Comparison of ENCODE assay signal across 29 cellular contexts in the genomic region with DNA sequence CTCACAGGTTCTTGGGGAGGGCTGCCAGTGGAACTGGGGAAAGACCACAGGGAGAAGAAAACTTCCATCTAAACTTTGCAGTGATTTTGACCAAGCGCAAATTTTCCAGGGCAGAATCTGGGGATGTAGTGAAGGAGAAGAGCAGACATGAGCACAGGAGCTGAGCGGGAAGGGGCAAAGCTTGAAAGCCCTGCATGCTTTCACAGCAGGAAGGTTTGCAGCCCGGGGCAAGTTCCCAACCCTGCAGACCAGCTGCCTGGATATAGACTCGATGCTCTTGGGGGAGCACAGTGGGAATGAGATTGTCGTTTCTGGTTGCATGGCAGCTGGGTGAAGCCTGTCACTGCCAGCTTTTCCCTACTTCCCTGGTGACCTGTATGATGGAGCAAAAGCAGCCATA.
"Had no signal": no experiment of that assay in that cellular context is flagged by ENCODE, and none has a peak within 500 bp of the region (broad histone marks: within the 10 kb centered on the region; RNA-seq: fewer than 3 reads in every experiment).

No MANE protein-coding gene starts in this region.

- H3K9ac ChIP-seq: parathyroid adenoma had no signal

- H3K4me1 Mint-ChIP-seq: memory B cell; mesothelial cell of epicardium; naive B cell; neural crest cell; stimulated activated memory B cell treated with anti-CD40 and anti-IgM and Interleukin-4, amounts not matched to agents 10 μg/mL and 1 μg/mL and 100 μg/mL, for 72 hours had no signal

- H3K36me3 Mint-ChIP-seq: memory B cell; mesothelial cell of epicardium; naive B cell; stimulated activated memory B cell treated with anti-CD40 and anti-IgM and Interleukin-4, amounts not matched to agents 10 μg/mL and 1 μg/mL and 100 μg/mL, for 72 hours had no signal

- H3K4me2 ChIP-seq: hepatocyte had no signal

- H3K9me3 Mint-ChIP-seq: stimulated activated memory B cell treated with anti-CD40 and anti-IgM and Interleukin-4, amounts not matched to agents 10 μg/mL and 1 μg/mL and 100 μg/mL, for 72 hours had no signal

- H2AFZ ChIP-seq: hepatocyte, parathyroid adenoma had no signal

- H3K79me2 ChIP-seq: hepatocyte, parathyroid adenoma had no signal

- H3K4me3 ChIP-seq: dorsolateral prefrontal cortex, esophagus muscularis mucosa, gastroesophageal sphincter, heart left ventricle, hepatocyte, lung, mucosa of descending colon, right lobe of liver, testis, tibial artery, upper lobe of left lung, uterus had no signal

- H3K27me3 Mint-ChIP-seq: memory B cell; naive B cell; natural killer cell treated with Interleukin-12 subunit alpha and Interleukin-12 subunit beta and Interleukin-15 and Interleukin-18, amount 100 ng/mL, for 72 hours; stimulated activated memory B cell treated with anti-CD40 and anti-IgM and Interleukin-4, amounts not matched to agents 10 μg/mL and 1 μg/mL and 100 μg/mL, for 72 hours had no signal

- H3K27ac ChIP-seq: dorsolateral prefrontal cortex, esophagus muscularis mucosa, foreskin keratinocyte, gastroesophageal sphincter, heart left ventricle, hepatocyte, parathyroid adenoma, right lobe of liver, testis, tibial artery, upper lobe of left lung, uterus had no signal

- DNase-seq: dorsolateral prefrontal cortex; effector CD8-positive, alpha-beta T cell; foreskin keratinocyte; heart left ventricle; kidney; mucosa of descending colon; naive B cell; right lobe of liver; small intestine; stimulated activated CD4-positive, alpha-beta T cell treated with anti-CD3 and anti-CD28 coated beads, Interleukin-15, amount 100 ng/mL, for 24 hours; stimulated activated CD4-positive, alpha-beta T cell treated with anti-CD3 and anti-CD28 coated beads, Interleukin-4, amount 100 ng/mL, for 4 hours; stimulated activated naive CD8-positive, alpha-beta T cell treated with anti-CD3 and anti-CD28 coated beads, Interleukin-15, Interleukin-2, amounts not matched to agents 100 U/mL and 50 U/mL, for 24 hours; substantia nigra; testis; tibial artery; upper lobe of left lung; uterus had no signal

- H3K4me3 Mint-ChIP-seq: memory B cell; mesothelial cell of epicardium; naive B cell; natural killer cell treated with Interleukin-12 subunit alpha and Interleukin-12 subunit beta and Interleukin-15 and Interleukin-18, amount 100 ng/mL, for 72 hours; neural crest cell; stimulated activated memory B cell treated with anti-CD40 and anti-IgM and Interleukin-4, amounts not matched to agents 10 μg/mL and 1 μg/mL and 100 μg/mL, for 72 hours had no signal

- H3K9me3 ChIP-seq: right lobe of liver, testis, tibial artery, upper lobe of left lung, uterus had no signal

- H3K4me1 ChIP-seq: esophagus muscularis mucosa, foreskin keratinocyte, gastroesophageal sphincter, heart left ventricle, parathyroid adenoma, right lobe of liver, testis, tibial artery, upper lobe of left lung, uterus had no signal

- ATAC-seq: foreskin keratinocyte; gastroesophageal sphincter; heart left ventricle; left lobe of liver; mucosa of descending colon; natural killer cell treated with Interleukin-12 subunit alpha and Interleukin-12 subunit beta and Interleukin-15 and Interleukin-18, amount 100 ng/mL, for 72 hours; right lobe of liver; stimulated activated memory B cell treated with anti-CD40 and anti-IgM and Interleukin-4, amounts not matched to agents 10 μg/mL and 1 μg/mL and 100 μg/mL, for 72 hours; stimulated activated naive CD8-positive, alpha-beta T cell treated with anti-CD3 and anti-CD28 coated beads, Interleukin-15, Interleukin-2, amounts not matched to agents 100 U/mL and 50 U/mL, for 24 hours had no signal

- H3K27ac Mint-ChIP-seq: memory B cell; mesothelial cell of epicardium; natural killer cell treated with Interleukin-12 subunit alpha and Interleukin-12 subunit beta and Interleukin-15 and Interleukin-18, amount 100 ng/mL, for 72 hours; progenitor cell of endocrine pancreas; stimulated activated memory B cell treated with anti-CD40 and anti-IgM and Interleukin-4, amounts not matched to agents 10 μg/mL and 1 μg/mL and 100 μg/mL, for 72 hours had no signal

- H3K27me3 ChIP-seq: esophagus muscularis mucosa, foreskin keratinocyte, gastroesophageal sphincter, heart left ventricle, hepatocyte, right lobe of liver, testis, tibial artery, upper lobe of left lung, uterus had no signal

- H3K36me3 ChIP-seq: esophagus muscularis mucosa, gastroesophageal sphincter, heart left ventricle, right lobe of liver, tibial artery, upper lobe of left lung, uterus had no signal
